8 cellular contexts compared by ENCODE assay signal in genomic region chr6:34196833-34197195, GRCh38. TPM values are rescaled to one million over a fixed set of nuclear protein-coding genes. Genes with fewer than 3 reads are reported as not detected.
DNase-seq lines count a peak whose midpoint lies in the region; ATAC-seq and TF ChIP-seq lines count a peak whose summit lies in the region.

No MANE protein-coding gene starts in this region.

- H3K4me3 ChIP-seq in heart left ventricle (peak overlapping the region in 11 of 12 donors; percentile 11 to 68 (median 59)), astrocyte of the spinal cord (ENCODE audit: low read depth, low read length) (peak overlapping the region; percentile 36), mucosa of descending colon (no peak overlapping the region), uterus (peak overlapping the region; percentile 40 to 45)

- no peaks in the 10 kb centered on the region for H3K27me3 ChIP-seq in heart left ventricle
- no peaks in the 10 kb centered on the region for H3K27me3 ChIP-seq in uterus

- H3K36me3 ChIP-seq in heart left ventricle = no peaks in the 10 kb centered on the region
- H3K36me3 ChIP-seq in mucosa of descending colon (ENCODE audit: low read depth) = no peaks in the 10 kb centered on the region
- H3K36me3 ChIP-seq in uterus = no peaks in the 10 kb centered on the region

- DNase-seq in heart left ventricle (no peak), cardiac septum (ENCODE audit: low spot score) (no peak), astrocyte of the spinal cord (ENCODE audit: low read depth, low spot score) (no peak), mucosa of descending colon (peak in 1 of 3 donors; percentile 58), uterus (no peak), SK-N-DZ (ENCODE audit: low spot score) (no peak), NCI-H1048 (lab: John Stamatoyannopoulos, UW) (no peak), NCI-H2107 (lab: John Stamatoyannopoulos, UW) (no peak)

- ATAC-seq in heart left ventricle (no peak), mucosa of descending colon (peak; percentile 45)

- TF ChIP-seq POLR2A in heart left ventricle (IDR thresholded peaks at IDR 0.05) (no peak), uterus (IDR thresholded peaks at IDR 0.05) (no peak)

- intact Hi-C loops in heart left ventricle (cut with DNase I) (loop anchor here (1.0 to 10.0 kb wide), 13 partner anchors 35 to 412 kb away; partner anchors contain the start of genes SMIM29 (in 5 of the 10) and HMGA1 (in 1 of the 10)), cardiac septum (cut with DNase I) (loop anchor here (2.0 to 5.0 kb wide), 3 partner anchors 50 to 412 kb away; partner anchors contain the start of gene SMIM29), mucosa of descending colon (cut with DNase I, micrococcal nuclease) (loop anchor here (1.0 to 10.0 kb wide), 2 partner anchors 218 kb away; no protein-coding TSS in a partner anchor), uterus (cut with DNase I; ENCODE audit: low total_unique reads) (loop anchor here (5.0 to 10.0 kb wide), 2 partner anchors 220 to 418 kb away; no protein-coding TSS in a partner anchor)

- in situ Hi-C loops in astrocyte of the spinal cord (cut with HindIII; ENCODE audit: low sequenced_read_pairs) = no loop called here

- H3K4me1 ChIP-seq in heart left ventricle (peaks cover 0 to 11% (median 5%) of the 10 kb centered on the region in 12 donors), mucosa of descending colon (ENCODE audit: low read depth) (peaks cover 4% of the 10 kb centered on the region), uterus (no peaks in the 10 kb centered on the region)

- H3K9me3 ChIP-seq in heart left ventricle (no peaks in the 10 kb centered on the region), mucosa of descending colon (no peaks in the 10 kb centered on the region), uterus (no peaks in the 10 kb centered on the region)

- 63 to 84% (median 68%) methylated on average over 8 to 10 of the region's 10 CpGs for WGBS in heart left ventricle, 4 donors

- no peak for TF ChIP-seq CTCF in heart left ventricle (IDR thresholded peaks at IDR 0.05)
- TF ChIP-seq CTCF in astrocyte of the spinal cord (IDR thresholded peaks at IDR 0.05; ENCODE audit: low read depth, low read length) = no peak
- TF ChIP-seq CTCF in mucosa of descending colon (IDR thresholded peaks at IDR 0.05) = no peak
- TF ChIP-seq CTCF in uterus (IDR thresholded peaks at IDR 0.05) = no peak

- H3K27ac ChIP-seq in heart left ventricle (no peak overlapping the region), uterus (no peak overlapping the region)

RNA-seq across cellular contexts. Expression of gene HMGA1, which starts 39.9 kb away (rescaled TPM):
- 10 to 100 TPM; 36.4 to 71.5 (median 44.8) TPM for total RNA-seq in heart left ventricle
- 10 to 100 TPM; 23.0 to 76.1 TPM for polyA plus RNA-seq in heart left ventricle
- total RNA-seq in cardiac septum = 36.4 TPM
- total RNA-seq in mucosa of descending colon = 100 to 1,000 TPM in 2 of 3 donors, 10 to 100 TPM in 1; 49.4 to 176 (median 124) TPM
- 10 to 100 TPM in 2 of 4 donors, 1 to 10 TPM in 1, under 1 TPM in 1; 0.51 to 24.4 (median 13.5) TPM for total RNA-seq in uterus
- 218 and 250 TPM in 2 replicates for polyA plus RNA-seq in SK-N-DZ (2014; cell fraction: cytosol; rRNA removed)
- polyA plus RNA-seq in SK-N-DZ (2014; cell fraction: nucleus; rRNA removed) = 96.7 and 121 TPM in 2 replicates

RNA-seq across cellular contexts. Expression of gene GRM4, which starts 50.9 kb away (rescaled TPM):
- total RNA-seq in heart left ventricle (under 1 TPM in 1 of 9 donors, not detected in 8; 0.20 TPM), cardiac septum (not detected), mucosa of descending colon (under 1 TPM in 2 of 3 donors, not detected in 1; 0.22 to 0.25 TPM), uterus (1 to 10 TPM in 1 of 4 donors, under 1 TPM in 1, not detected in 2; 0.35 to 2.2 TPM)
- polyA plus RNA-seq in heart left ventricle = not detected
- polyA plus RNA-seq in SK-N-DZ (2014; cell fraction: cytosol; rRNA removed) = 0.18 TPM in 1 of 2 replicates, not detected in the other
- polyA plus RNA-seq in SK-N-DZ (2014; cell fraction: nucleus; rRNA removed) = not detected in 2 replicates

RNA-seq across cellular contexts. Expression of gene SMIM29, which starts 52.0 kb away (rescaled TPM):
- 10 to 100 TPM; 18.4 to 37.4 (median 22.6) TPM for total RNA-seq in heart left ventricle
- polyA plus RNA-seq in heart left ventricle = 10 to 100 TPM; 36.5 to 50.4 TPM
- 27.1 TPM for total RNA-seq in cardiac septum
- total RNA-seq in mucosa of descending colon = 10 to 100 TPM in 2 of 3 donors, 1 to 10 TPM in 1; 6.5 to 15.1 (median 11.2) TPM
- total RNA-seq in uterus = 10 to 100 TPM in 3 of 4 donors, 1 to 10 TPM in 1; 5.2 to 44.3 (median 20.0) TPM
- polyA plus RNA-seq in SK-N-DZ (2014; cell fraction: cytosol; rRNA removed) = 33.7 and 40.1 TPM in 2 replicates
- 24.7 and 25.4 TPM in 2 replicates for polyA plus RNA-seq in SK-N-DZ (2014; cell fraction: nucleus; rRNA removed)
